Comparison of ENCODE assay signal across 14 cellular contexts in the genomic region with DNA sequence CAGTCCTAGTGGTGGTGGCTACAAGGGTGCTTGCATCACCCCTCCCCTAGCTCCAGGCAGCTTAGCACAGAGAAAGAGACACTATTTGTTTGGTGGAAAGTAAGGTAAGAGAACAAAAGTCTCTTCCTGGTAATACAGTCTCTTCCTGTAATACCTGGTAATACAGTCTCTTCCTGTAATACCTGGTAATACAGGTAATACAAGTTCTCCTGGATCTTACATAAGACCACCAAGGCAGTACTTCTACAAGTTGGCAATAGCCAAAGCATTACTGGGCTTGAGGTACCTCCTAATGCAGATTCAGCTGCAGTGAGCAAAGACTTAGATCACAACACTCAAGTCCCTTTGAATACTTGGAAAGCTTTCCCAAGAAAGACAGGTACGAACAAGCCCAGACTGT.
"Had no signal": no experiment of that assay in that cellular context is flagged by ENCODE, and none has a peak within 500 bp of the region (broad histone marks: within the 10 kb centered on the region; RNA-seq: fewer than 3 reads in every experiment).

No MANE protein-coding gene starts in this region.

- H3K36me3 Mint-ChIP-seq: activated naive CD8-positive, alpha-beta T cell treated with anti-CD3 and anti-CD28 coated beads for 36 hours; natural killer cell treated with Interleukin-12 subunit alpha and Interleukin-12 subunit beta and Interleukin-15 and Interleukin-18, amount 100 ng/mL, for 72 hours had no signal

- H3K36me3 ChIP-seq: cardiac muscle cell, uterus had no signal

- H3K4me1 Mint-ChIP-seq: activated naive CD8-positive, alpha-beta T cell treated with anti-CD3 and anti-CD28 coated beads for 36 hours had no signal

- H3K9me3 ChIP-seq: testis, uterus had no signal

- H3K27me3 Mint-ChIP-seq: activated naive CD8-positive, alpha-beta T cell treated with anti-CD3 and anti-CD28 coated beads for 36 hours; natural killer cell treated with Interleukin-12 subunit alpha and Interleukin-12 subunit beta and Interleukin-15 and Interleukin-18, amount 100 ng/mL, for 72 hours; stimulated activated naive CD8-positive, alpha-beta T cell treated with anti-CD3 and anti-CD28 coated beads, Interleukin-15, Interleukin-2, amounts not matched to agents 100 ng/mL and 50 ng/mL, for 24 hours had no signal

- H3K27ac Mint-ChIP-seq: activated naive CD8-positive, alpha-beta T cell treated with anti-CD3 and anti-CD28 coated beads for 36 hours; natural killer cell treated with Interleukin-12 subunit alpha and Interleukin-12 subunit beta and Interleukin-15 and Interleukin-18, amount 100 ng/mL, for 72 hours; stimulated activated naive CD8-positive, alpha-beta T cell treated with anti-CD3 and anti-CD28 coated beads, Interleukin-15, Interleukin-2, amounts not matched to agents 100 ng/mL and 50 ng/mL, for 24 hours had no signal

- H3K9me3 Mint-ChIP-seq: activated naive CD8-positive, alpha-beta T cell treated with anti-CD3 and anti-CD28 coated beads for 36 hours; natural killer cell treated with Interleukin-12 subunit alpha and Interleukin-12 subunit beta and Interleukin-15 and Interleukin-18, amount 100 ng/mL, for 72 hours; stimulated activated naive CD8-positive, alpha-beta T cell treated with anti-CD3 and anti-CD28 coated beads, Interleukin-15, Interleukin-2, amounts not matched to agents 100 ng/mL and 50 ng/mL, for 24 hours had no signal

- H3K4me3 Mint-ChIP-seq: activated naive CD8-positive, alpha-beta T cell treated with anti-CD3 and anti-CD28 coated beads for 36 hours; natural killer cell treated with Interleukin-12 subunit alpha and Interleukin-12 subunit beta and Interleukin-15 and Interleukin-18, amount 100 ng/mL, for 72 hours; stimulated activated naive CD8-positive, alpha-beta T cell treated with anti-CD3 and anti-CD28 coated beads, Interleukin-15, Interleukin-2, amounts not matched to agents 100 ng/mL and 50 ng/mL, for 24 hours had no signal

- ATAC-seq: natural killer cell treated with Interleukin-12 subunit alpha and Interleukin-12 subunit beta and Interleukin-15 and Interleukin-18, amount 100 ng/mL, for 72 hours had no signal

- DNase-seq: activated CD4-positive, alpha-beta T cell treated with anti-CD3 and anti-CD28 coated beads, Interleukin-2, amount 50 U/mL, for 48 hours; activated CD4-positive, CD25-positive, alpha-beta regulatory T cell treated with anti-CD3 and anti-CD28 coated beads, Interleukin-2, amount 50 U/mL, for 72 hours; activated gamma-delta T cell; activated naive CD8-positive, alpha-beta T cell treated with anti-CD3 and anti-CD28 coated beads for 36 hours; activated T-cell treated with anti-CD3 and anti-CD28 coated beads, Interleukin-2, amount 50 U/mL, for 48 hours; anterior cingulate cortex; nucleus accumbens; stimulated activated CD4-positive, alpha-beta T cell treated with anti-CD3 and anti-CD28 coated beads, Interleukin-4, amount 100 ng/mL, for 1 hour; T-helper 9 cell; testis; uterus had no signal

- H3K27me3 ChIP-seq: cardiac muscle cell, testis, uterus had no signal

- H3K4me3 ChIP-seq: cardiac muscle cell, testis, uterus had no signal

- H3K4me1 ChIP-seq: testis, uterus had no signal

- H3K27ac ChIP-seq: cardiac muscle cell, testis, uterus had no signal
